25 cellular contexts compared by ENCODE assay signal in genomic region chr13:111484959-111485358, GRCh38.
"Had no signal": no experiment of that assay in that cellular context is flagged by ENCODE, and none has a peak within 500 bp of the region (broad histone marks: within the 10 kb centered on the region; RNA-seq: fewer than 3 reads in every experiment).

No MANE protein-coding gene starts in this region.

- H3K4me1 Mint-ChIP-seq: activated CD4-positive, alpha-beta T cell treated with anti-CD3 and anti-CD28 coated beads, Interleukin-2, amount 10 ng/mL, durations not matched to agents 24 days and 14 days had no signal

- FAIRE-seq: astrocyte, bronchial epithelial cell, K562 had no signal

- H3K4me3 ChIP-seq: adrenal gland, K562, SJCRH30, SK-N-MC had no signal

- H3K27ac Mint-ChIP-seq: activated CD4-positive, alpha-beta T cell treated with anti-CD3 and anti-CD28 coated beads, Interleukin-2, amount 10 ng/mL, durations not matched to agents 24 days and 14 days; activated CD8-positive, alpha-beta T cell treated with anti-CD3 and anti-CD28 coated beads for 36 hours; activated naive CD4-positive, alpha-beta T cell treated with anti-CD3 and anti-CD28 coated beads for 36 hours; activated naive CD4-positive, alpha-beta T cell treated with anti-CD3 and anti-CD28 coated beads, Interleukin-2, amount 50 U/mL, for 72 hours had no signal

- DNase-seq: activated CD4-positive, alpha-beta T cell treated with anti-CD3 and anti-CD28 coated beads, Interleukin-2, amount 10 ng/mL, durations not matched to agents 24 days and 14 days; activated CD4-positive, alpha-beta T cell treated with anti-CD3 and anti-CD28 coated beads, Interleukin-2, amount 50 U/mL, for 4 hours; activated CD4-positive, CD25-positive, alpha-beta regulatory T cell; activated CD8-positive, alpha-beta T cell treated with anti-CD3 and anti-CD28 coated beads for 36 hours; activated gamma-delta T cell; activated naive CD4-positive, alpha-beta T cell treated with anti-CD3 and anti-CD28 coated beads for 36 hours; activated T-cell treated with anti-CD3 and anti-CD28 coated beads for 4 hours; activated T-cell treated with anti-CD3 and anti-CD28 coated beads, Interleukin-2, amount 50 U/mL, for 48 hours; IMR-90; NCI-H1105; NCI-H1417 treated with DMSO at 0.1 percent for 48 hours; NCI-H187 treated with DMSO at 0.1 percent for 48 hours; NCI-H2081 treated with DMSO at 0.1 percent for 48 hours; NCI-H524 treated with DMSO at 0.1 percent for 48 hours; SJCRH30; T1000 had no signal

- ATAC-seq: activated CD8-positive, alpha-beta T cell treated with anti-CD3 and anti-CD28 coated beads for 36 hours; activated naive CD4-positive, alpha-beta T cell treated with anti-CD3 and anti-CD28 coated beads, Interleukin-2, amount 50 U/mL, for 72 hours; K562; Panc1 had no signal

- H3K4me1 ChIP-seq: adrenal gland, SJCRH30 had no signal

- H3K36me3 Mint-ChIP-seq: activated naive CD4-positive, alpha-beta T cell treated with anti-CD3 and anti-CD28 coated beads, Interleukin-2, amount 50 U/mL, for 72 hours had no signal

- H3K36me3 ChIP-seq: adrenal gland, SJCRH30, WERI-Rb-1 had no signal

- H3K27me3 ChIP-seq: adrenal gland had no signal

- H3K4me3 Mint-ChIP-seq: activated CD4-positive, alpha-beta T cell treated with anti-CD3 and anti-CD28 coated beads, Interleukin-2, amount 10 ng/mL, durations not matched to agents 24 days and 14 days; activated CD8-positive, alpha-beta T cell treated with anti-CD3 and anti-CD28 coated beads for 36 hours; activated naive CD4-positive, alpha-beta T cell treated with anti-CD3 and anti-CD28 coated beads for 36 hours; brain had no signal

- H3K9me3 Mint-ChIP-seq: activated CD4-positive, alpha-beta T cell treated with anti-CD3 and anti-CD28 coated beads, Interleukin-2, amount 10 ng/mL, durations not matched to agents 24 days and 14 days had no signal

- H3K27me3 Mint-ChIP-seq: activated CD4-positive, alpha-beta T cell treated with anti-CD3 and anti-CD28 coated beads, Interleukin-2, amount 10 ng/mL, durations not matched to agents 24 days and 14 days had no signal

- H3K27ac ChIP-seq: adrenal gland, SJCRH30, SK-N-MC, WERI-Rb-1 had no signal
